ENCODE assay signal across 8 cellular contexts in genomic region chr10:105063796-105064195, GRCh38.
DNase-seq lines count a peak whose midpoint lies in the region; ATAC-seq, FAIRE-seq and TF ChIP-seq lines count a peak whose summit lies in the region.

No MANE protein-coding gene starts in this region.

- no peak overlapping the region for H3K4me2 ChIP-seq in astrocyte (ENCODE audit: low read length)
- no peak overlapping the region for H3K4me2 ChIP-seq in mesendoderm (ENCODE audit: low read length)

- no peak overlapping the region for H3K23ac ChIP-seq in mesendoderm (ENCODE audit: low read length)

- H3K27me3 ChIP-seq in astrocyte (ENCODE audit: insufficient read depth, low read length) (no peaks in the 10 kb centered on the region), mesendoderm (ENCODE audit: insufficient read depth, low read length, poor library complexity) (no peaks in the 10 kb centered on the region)

- no peaks in the 10 kb centered on the region for H3K36me3 Mint-ChIP-seq in astrocyte (ENCODE audit: low read depth, unreplicated experiment)

- H4K8ac ChIP-seq in mesendoderm (ENCODE audit: low read depth, low read length), result no peak overlapping the region

- H3K9me3 Mint-ChIP-seq in astrocyte (ENCODE audit: unreplicated experiment), result no peaks in the 10 kb centered on the region

- H2BK120ac ChIP-seq in mesendoderm (ENCODE audit: low read depth, low read length), result no peak overlapping the region

- no peak overlapping the region for H4K5ac ChIP-seq in mesendoderm (ENCODE audit: low read length)

- no peaks in the 10 kb centered on the region for H3K4me1 Mint-ChIP-seq in astrocyte (ENCODE audit: low read depth, unreplicated experiment)

- no CpG with 5 or more reads among the region's 5 CpGs for WGBS in mesendoderm (ENCODE audit: extremely low coverage, insufficient coverage, low lambda C conversion rate)

- peak; percentile 32 for TF ChIP-seq CTCF in AG09319 (IDR thresholded peaks at IDR 0.05; ENCODE audit: low read depth, low read length)
- TF ChIP-seq CTCF in LNCAP (IDR thresholded peaks at IDR 0.05), result peak; percentile 46; the same call in 1 of the 2 replicates
- peak; percentile 86 for TF ChIP-seq CTCF in astrocyte (IDR thresholded peaks at IDR 0.05; ENCODE audit: insufficient read depth, low read depth, low read length)

- no peak overlapping the region for H2BK15ac ChIP-seq in mesendoderm (replicated peaks; ENCODE audit: low read depth)

- H3K4me1 ChIP-seq in astrocyte (ENCODE audit: insufficient read depth, low read length), result peaks cover 5% of the 10 kb centered on the region
- H3K4me1 ChIP-seq in mesendoderm (ENCODE audit: control insufficient read depth, low read depth, low read length), result no peaks in the 10 kb centered on the region

- no peak overlapping the region for H3K18ac ChIP-seq in mesendoderm (ENCODE audit: low read length)

- H3K9me3 ChIP-seq in astrocyte (ENCODE audit: insufficient read depth, low read depth, low read length), result peaks cover 3% of the 10 kb centered on the region

- DNase-seq in AG09319 (ENCODE audit: extremely low read depth, low read depth) (no peak), astrocyte (ENCODE audit: low read depth) (peak; percentile 42), mesendoderm (peak; percentile 83), amniotic stem cell (lab: John Stamatoyannopoulos, UW) (no peak), activated gamma-delta T cell treated with Interleukin-2 at 50 U/mL for 16 hours (no peak)

- H3K27ac Mint-ChIP-seq in astrocyte (ENCODE audit: unreplicated experiment), result no peak overlapping the region

- H3K79me2 ChIP-seq in astrocyte (ENCODE audit: insufficient read depth, low read length) (no peaks in the 10 kb centered on the region), mesendoderm (ENCODE audit: control insufficient read depth, insufficient read depth, low read length) (no peaks in the 10 kb centered on the region)

- no peak overlapping the region for H2AK5ac ChIP-seq in mesendoderm (ENCODE audit: low read length)

- peak; percentile 76 for ATAC-seq in GM18511 (IDR thresholded peaks at IDR 0.05; ENCODE audit: unreplicated experiment)
- ATAC-seq in esophagus mucosa, result no peak

- FAIRE-seq in astrocyte (lab: Jason Lieb, UNC), result no peak

- H4K20me1 ChIP-seq in astrocyte (ENCODE audit: insufficient read depth, low read length), result no peaks in the 10 kb centered on the region

- H3K4me3 Mint-ChIP-seq in astrocyte (ENCODE audit: unreplicated experiment), result no peak overlapping the region

- peaks cover 6% of the 10 kb centered on the region for H3K27me3 Mint-ChIP-seq in astrocyte (ENCODE audit: low read depth, unreplicated experiment)

- H3K56ac ChIP-seq in mesendoderm (ENCODE audit: low read length), result no peak overlapping the region

- H3K36me3 ChIP-seq in astrocyte (ENCODE audit: insufficient read depth, low read length) (no peaks in the 10 kb centered on the region), mesendoderm (ENCODE audit: control insufficient read depth, insufficient read depth, low read length) (no peaks in the 10 kb centered on the region)

- no peak overlapping the region for H2AFZ ChIP-seq in astrocyte (ENCODE audit: low read depth, low read length)

- H3K79me1 ChIP-seq in mesendoderm (ENCODE audit: low read length), result no peaks in the 10 kb centered on the region

- no peak overlapping the region for H3K4ac ChIP-seq in mesendoderm (ENCODE audit: low read depth, low read length)

- no peak overlapping the region for H2BK5ac ChIP-seq in mesendoderm (ENCODE audit: low read length)

- H3K9ac ChIP-seq in astrocyte (ENCODE audit: low read length) (no peak overlapping the region), mesendoderm (ENCODE audit: low read length) (no peak overlapping the region)

- no peak overlapping the region for H3K27ac ChIP-seq in astrocyte (ENCODE audit: low read depth, low read length)
- no peak overlapping the region for H3K27ac ChIP-seq in mesendoderm (ENCODE audit: low read depth, low read length)

- no peak overlapping the region for H3K4me3 ChIP-seq in astrocyte (ENCODE audit: insufficient read depth, low read depth, low read length)
- H3K4me3 ChIP-seq in mesendoderm (ENCODE audit: low read length), result no peak overlapping the region

Comparison
In these comparisons a context has a peak if more than half of its experiments do, and no peak if none do; other contexts are left out.
1. DNase-seq: peak in astrocyte (single experiment) and mesendoderm (single experiment); none in AG09319 (single experiment), amniotic stem cell (single experiment) and activated gamma-delta T cell treated with Interleukin-2 at 50 U/mL for 16 hours (single experiment).
2. CTCF ChIP-seq: peak in every context shown above with its lines; median percentile 86 in astrocyte; 46 in LNCAP; 32 in AG09319.